In the genomic region with DNA sequence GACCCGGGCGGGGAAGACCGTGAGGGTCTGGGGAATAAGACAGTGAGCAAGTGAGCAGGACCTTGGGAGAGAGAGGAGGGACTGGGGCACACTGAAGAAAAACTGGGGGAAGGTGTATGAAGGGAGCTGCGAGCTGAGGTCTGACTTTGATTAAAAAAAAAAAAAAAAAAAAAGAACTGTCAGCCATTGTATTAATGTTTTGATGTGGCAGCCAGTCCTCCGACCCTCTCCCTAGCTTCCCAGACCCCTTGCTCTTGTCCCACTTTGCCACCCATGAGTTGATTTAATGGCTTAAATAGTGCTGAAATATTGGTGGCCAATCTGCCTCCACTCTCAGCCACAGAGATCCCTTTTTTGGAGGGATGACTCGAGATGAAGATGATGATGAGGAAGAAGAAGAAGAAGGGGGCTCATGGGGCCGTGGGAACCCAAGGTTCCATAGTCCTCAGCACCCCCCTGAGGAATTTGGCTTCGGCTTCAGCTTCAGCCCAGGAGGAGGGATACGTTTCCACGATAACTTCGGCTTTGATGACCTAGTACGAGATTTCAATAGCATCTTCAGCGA, we compare ENCODE assay signal across 8 cellular contexts. TPM values are rescaled to one million over a fixed set of nuclear protein-coding genes. Genes with fewer than 3 reads are reported as not detected.
DNase-seq lines count a peak whose midpoint lies in the region; ATAC-seq and TF ChIP-seq lines count a peak whose summit lies in the region.

No MANE protein-coding gene starts in this region.

- H3K4me1 ChIP-seq in HUES6 (ENCODE audit: control insufficient read depth, insufficient read depth, low read length) (peaks cover 4% of the 10 kb centered on the region; the same call in 1 of the 2 replicates), mucosa of descending colon (ENCODE audit: low read depth) (peaks cover 10% of the 10 kb centered on the region)

- DNase-seq in caudate nucleus (lab: John Stamatoyannopoulos, UW) (peak in 1 of 61 donors; percentile 23), mucosa of descending colon (no peak), NCI-H187 (lab: John Stamatoyannopoulos, UW) (no peak), NCI-H226 (no peak)

- TF ChIP-seq CTCF in 22Rv1 (IDR thresholded peaks at IDR 0.05), result no peak
- TF ChIP-seq CTCF in mucosa of descending colon (IDR thresholded peaks at IDR 0.05), result no peak

- H3K4me3 ChIP-seq in HUES6 (ENCODE audit: low read depth, low read length) (peak overlapping the region; percentile 88), mucosa of descending colon (peak overlapping the region; percentile 43)

- peak overlapping the region; percentile 94 for H3K9ac ChIP-seq in HUES6 (ENCODE audit: low read length)

- no peaks in the 10 kb centered on the region for H3K27me3 ChIP-seq in HUES6 (ENCODE audit: control insufficient read depth, insufficient read depth, low read length)

- H3K36me3 ChIP-seq in HUES6 (ENCODE audit: control insufficient read depth, insufficient read depth, low read length), result peaks cover 44% of the 10 kb centered on the region
- no peaks in the 10 kb centered on the region for H3K36me3 ChIP-seq in mucosa of descending colon (ENCODE audit: low read depth)

- H3K9me3 ChIP-seq in HUES6 (ENCODE audit: control insufficient read depth, insufficient read depth, low read depth, low read length) (no peaks in the 10 kb centered on the region), mucosa of descending colon (no peaks in the 10 kb centered on the region)

- no peak for ATAC-seq in mucosa of descending colon
- no peak for ATAC-seq in HG02642 (IDR thresholded peaks at IDR 0.05; ENCODE audit: poor library complexity, unreplicated experiment)
- ATAC-seq in GM18498 (IDR thresholded peaks at IDR 0.05; ENCODE audit: unreplicated experiment), result no peak

- peak overlapping the region; percentile 94 for H3K27ac ChIP-seq in 22Rv1
- peak overlapping the region; percentile 80 for H3K27ac ChIP-seq in HUES6 (ENCODE audit: low read depth, low read length)
- peak overlapping the region; percentile 93 for H3K27ac ChIP-seq in caudate nucleus (ENCODE audit: low read depth, low read length)

- intact Hi-C loops in mucosa of descending colon (cut with DNase I, micrococcal nuclease), result no loop called here

RNA-seq across cellular contexts. Expression of a gene that starts 0.7 kb away (rescaled TPM):
- 10 to 100 TPM; 60.8 to 66.3 (median 64.5) TPM for total RNA-seq in mucosa of descending colon

RNA-seq across cellular contexts. Expression of a gene that starts 47.8 kb away (rescaled TPM):
- not detected for total RNA-seq in mucosa of descending colon

RNA-seq across cellular contexts. Expression of a gene that starts 52.2 kb away (rescaled TPM):
- total RNA-seq in mucosa of descending colon, result 10 to 100 TPM in 2 of 3 donors, 1 to 10 TPM in 1; 3.8 to 36.1 (median 16.1) TPM

RNA-seq across cellular contexts. Expression of a gene that starts 52.3 kb away (rescaled TPM):
- total RNA-seq in mucosa of descending colon, result 100 to 1,000 TPM in 1 of 3 donors, 10 to 100 TPM in 2; 92.7 to 119 (median 99.3) TPM
